ENCODE assay signal across 12 cellular contexts in genomic region chr11:19281041-19281440, GRCh38. TPM values are rescaled to one million over a fixed set of nuclear protein-coding genes. Genes with fewer than 3 reads are reported as not detected.
DNase-seq lines count a peak whose midpoint lies in the region; ATAC-seq and TF ChIP-seq lines count a peak whose summit lies in the region.
"Had no signal": no experiment of that assay in that cellular context is flagged by ENCODE, and none has a peak within 500 bp of the region (broad histone marks: within the 10 kb centered on the region; RNA-seq: fewer than 3 reads in every experiment).

No MANE protein-coding gene starts in this region.

- H3K9me3 Mint-ChIP-seq in activated T-cell treated with anti-CD3 and anti-CD28 coated beads, Interleukin-2, amount 50 U/mL, for 4 hours, result no peaks in the 10 kb centered on the region
- no peaks in the 10 kb centered on the region for H3K9me3 Mint-ChIP-seq in activated T-cell treated with anti-CD3 and anti-CD28 coated beads, Interleukin-2, amount 50 U/mL, for 24 hours
- H3K9me3 Mint-ChIP-seq in activated B cell treated with CpG ODN at 0.5 μM for 24 hours, result no peaks in the 10 kb centered on the region

- H3K4me1 Mint-ChIP-seq in activated T-cell treated with anti-CD3 and anti-CD28 coated beads, Interleukin-2, amount 50 U/mL, for 4 hours (ENCODE audit: low read depth), result peaks cover 14% of the 10 kb centered on the region
- H3K4me1 Mint-ChIP-seq in activated T-cell treated with anti-CD3 and anti-CD28 coated beads, Interleukin-2, amount 50 U/mL, for 24 hours (ENCODE audit: low read depth), result peaks cover 10% of the 10 kb centered on the region
- H3K4me1 Mint-ChIP-seq in activated B cell treated with CpG ODN at 0.5 μM for 24 hours, result peaks cover 35% of the 10 kb centered on the region

- TF ChIP-seq POLR2A in erythroblast (IDR thresholded peaks at IDR 0.05; ENCODE audit: low read length), result no peak

- POLR2A ChIA-PET in activated B cell treated with CpG ODN at 0.5 μM for 24 hours (lab: Charles Lee), result no interaction called here

- peak overlapping the region; percentile 4 for H3K4me3 Mint-ChIP-seq in activated T-cell treated with anti-CD3 and anti-CD28 coated beads, Interleukin-2, amount 50 U/mL, for 4 hours
- H3K4me3 Mint-ChIP-seq in activated T-cell treated with anti-CD3 and anti-CD28 coated beads, Interleukin-2, amount 50 U/mL, for 24 hours, result no peak overlapping the region
- H3K4me3 Mint-ChIP-seq in activated B cell treated with CpG ODN at 0.5 μM for 24 hours, result peak overlapping the region; percentile 68

- peaks cover 3% of the 10 kb centered on the region for H3K27me3 Mint-ChIP-seq in activated T-cell treated with anti-CD3 and anti-CD28 coated beads, Interleukin-2, amount 50 U/mL, for 4 hours (ENCODE audit: low read depth)
- peaks cover 6% of the 10 kb centered on the region for H3K27me3 Mint-ChIP-seq in activated T-cell treated with anti-CD3 and anti-CD28 coated beads, Interleukin-2, amount 50 U/mL, for 24 hours
- H3K27me3 Mint-ChIP-seq in activated B cell treated with CpG ODN at 0.5 μM for 24 hours, result no peaks in the 10 kb centered on the region

- DNase-seq in activated T-cell treated with anti-CD3 and anti-CD28 coated beads, Interleukin-2, amount 50 U/mL, for 4 hours, result no peak
- DNase-seq in activated T-cell treated with anti-CD3 and anti-CD28 coated beads, Interleukin-2, amount 50 U/mL, for 24 hours, result no peak
- DNase-seq in activated B cell treated with CpG ODN at 0.5 μM for 24 hours (no peak), dedifferentiated amniotic fluid mesenchymal stem cell (ENCODE audit: extremely low spot score) (no peak), erythroblast (lab: John Stamatoyannopoulos, UW) (no peak), NCI-H2107 (lab: John Stamatoyannopoulos, UW) (no peak)
- no peak for DNase-seq in activated CD4-positive, CD25-positive, alpha-beta regulatory T cell treated with anti-CD3 and anti-CD28 coated beads, Interleukin-2, amount 50 U/mL, for 72 hours
- DNase-seq: activated naive CD4-positive, alpha-beta T cell treated with Interleukin-2 at 50 U/mL for 16 hours; NCI-H1048; Right ventricle myocardium superior; transverse colon had no signal

- TF ChIP-seq CTCF in activated B cell treated with CpG ODN at 0.5 μM for 24 hours (IDR thresholded peaks at IDR 0.05), result no peak

- no peak overlapping the region for H3K27ac Mint-ChIP-seq in activated T-cell treated with anti-CD3 and anti-CD28 coated beads, Interleukin-2, amount 50 U/mL, for 24 hours
- no peak overlapping the region for H3K27ac Mint-ChIP-seq in activated B cell treated with CpG ODN at 0.5 μM for 24 hours

- CTCF ChIA-PET in activated B cell treated with CpG ODN at 0.5 μM for 24 hours (lab: Charles Lee), result no interaction called here

- no peaks in the 10 kb centered on the region for H3K36me3 Mint-ChIP-seq in activated T-cell treated with anti-CD3 and anti-CD28 coated beads, Interleukin-2, amount 50 U/mL, for 4 hours (ENCODE audit: insufficient read depth)
- no peaks in the 10 kb centered on the region for H3K36me3 Mint-ChIP-seq in activated T-cell treated with anti-CD3 and anti-CD28 coated beads, Interleukin-2, amount 50 U/mL, for 24 hours (ENCODE audit: low read depth)
- no peaks in the 10 kb centered on the region for H3K36me3 Mint-ChIP-seq in activated B cell treated with CpG ODN at 0.5 μM for 24 hours (ENCODE audit: low read depth)

- ATAC-seq in activated T-cell treated with anti-CD3 and anti-CD28 coated beads, Interleukin-2, amount 50 U/mL, for 4 hours, result no peak
- peak; percentile 54 for ATAC-seq in HG03342 (IDR thresholded peaks at IDR 0.05; ENCODE audit: unreplicated experiment)
- peak; percentile 40 for ATAC-seq in activated B cell treated with CpG ODN at 0.5 μM for 24 hours (ENCODE audit: low read depth)

- intact Hi-C loops in activated B cell treated with CpG ODN at 0.5 μM for 24 hours (cut with micrococcal nuclease), result no loop called here

RNA-seq across cellular contexts. Expression of gene E2F8, which starts 40.3 kb away (rescaled TPM):
- 1 to 10 TPM in 2 of 3 donors, under 1 TPM in 1; 0.92 to 1.7 (median 1.4) TPM for total RNA-seq in activated T-cell treated with anti-CD3 and anti-CD28 coated beads, Interleukin-2, amount 50 U/mL, for 4 hours
- 0.82 and 0.88 TPM in 2 replicates for total RNA-seq in activated B cell treated with CpG ODN at 0.5 μM for 24 hours

Comparison
In these comparisons a context has a peak if more than half of its experiments do, and no peak if none do; other contexts are left out.
1. ATAC-seq: peak in HG03342 (single experiment) and activated B cell treated with CpG ODN at 0.5 μM for 24 hours (single experiment); none in activated T-cell treated with anti-CD3 and anti-CD28 coated beads, Interleukin-2, amount 50 U/mL, for 4 hours (0 of 2).